In genomic region chr19:45154064-45154827, GRCh38 we compare ENCODE assay signal across 8 cellular contexts. TPM values are rescaled to one million over a fixed set of nuclear protein-coding genes. Genes with fewer than 3 reads are reported as not detected.
A peak's percentile ranks its signal among the peaks of the same experiment; 100 is the strongest.
DNase-seq lines count a peak whose midpoint lies in the region; ATAC-seq and TF ChIP-seq lines count a peak whose summit lies in the region.

No MANE protein-coding gene starts in this region.

- H3K4me1 ChIP-seq in right cardiac atrium (ENCODE audit: control insufficient read depth, insufficient read depth, low read length) = no peaks in the 10 kb centered on the region
- H3K4me1 ChIP-seq in suprapubic skin = peaks cover 59% of the 10 kb centered on the region

- no peak for TF ChIP-seq CTCF in activated CD8-positive, alpha-beta T cell treated with anti-CD3 and anti-CD28 coated beads for 36 hours (IDR thresholded peaks at IDR 0.05)
- no peak for TF ChIP-seq CTCF in suprapubic skin (IDR thresholded peaks at IDR 0.05)

- H3K27ac ChIP-seq in right cardiac atrium (ENCODE audit: low read length) = no peak overlapping the region
- H3K27ac ChIP-seq in suprapubic skin = peak overlapping the region; percentile 8

- H3K9me3 Mint-ChIP-seq in activated CD8-positive, alpha-beta memory T cell treated with anti-CD3 and anti-CD28 coated beads, Interleukin-2, amount 10 ng/mL, durations not matched to agents 7 days and 5 days (ENCODE audit: low read depth) = no peaks in the 10 kb centered on the region
- peaks cover 2% of the 10 kb centered on the region for H3K9me3 Mint-ChIP-seq in activated CD8-positive, alpha-beta T cell treated with anti-CD3 and anti-CD28 coated beads for 36 hours

- peaks cover 5% of the 10 kb centered on the region for H3K36me3 Mint-ChIP-seq in activated CD8-positive, alpha-beta memory T cell treated with anti-CD3 and anti-CD28 coated beads, Interleukin-2, amount 10 ng/mL, durations not matched to agents 7 days and 5 days
- peaks cover 7% of the 10 kb centered on the region for H3K36me3 Mint-ChIP-seq in activated CD8-positive, alpha-beta T cell treated with anti-CD3 and anti-CD28 coated beads for 36 hours (ENCODE audit: low read depth)

- H3K4me3 Mint-ChIP-seq in activated CD8-positive, alpha-beta memory T cell treated with anti-CD3 and anti-CD28 coated beads, Interleukin-2, amount 10 ng/mL, durations not matched to agents 7 days and 5 days = peak overlapping the region; percentile 30
- no peak overlapping the region for H3K4me3 Mint-ChIP-seq in activated CD8-positive, alpha-beta T cell treated with anti-CD3 and anti-CD28 coated beads for 36 hours

- POLR2A ChIA-PET in activated CD8-positive, alpha-beta T cell treated with anti-CD3 and anti-CD28 coated beads for 36 hours (lab: Charles Lee) = interaction anchor here (0.7 to 1.5 kb wide), 4 partner anchors 11 to 365 kb away, joined by 3 to 5 read pairs (median 5); partner anchors contain the start of gene BLOC1S3

- ATAC-seq in activated CD8-positive, alpha-beta memory T cell treated with anti-CD3 and anti-CD28 coated beads, Interleukin-2, amount 10 ng/mL, durations not matched to agents 7 days and 5 days = no peak
- no peak for ATAC-seq in activated CD8-positive, alpha-beta T cell treated with anti-CD3 and anti-CD28 coated beads for 36 hours
- peak; percentile 38 to 84 for ATAC-seq in right cardiac atrium
- ATAC-seq in HG03520 (IDR thresholded peaks at IDR 0.05; ENCODE audit: unreplicated experiment) = no peak
- ATAC-seq in HG03521 (IDR thresholded peaks at IDR 0.05; ENCODE audit: unreplicated experiment) = no peak

- intact Hi-C loops in activated CD8-positive, alpha-beta T cell treated with anti-CD3 and anti-CD28 coated beads for 36 hours (cut with micrococcal nuclease) = no loop called here
- intact Hi-C loops in right cardiac atrium (cut with DNase I) = no loop called here

- no peak for DNase-seq in activated CD8-positive, alpha-beta memory T cell treated with anti-CD3 and anti-CD28 coated beads, Interleukin-2, amount 10 ng/mL, durations not matched to agents 7 days and 5 days
- DNase-seq in activated CD8-positive, alpha-beta memory T cell treated with anti-CD3 and anti-CD28 coated beads for 24 hours = no peak
- peak; percentile 50 for DNase-seq in activated CD8-positive, alpha-beta T cell treated with anti-CD3 and anti-CD28 coated beads for 36 hours
- DNase-seq in right cardiac atrium (peak in 2 of 3 donors; percentile 75 to 80), suprapubic skin (ENCODE audit: low spot score in 2 of 2) (no peak), occipital lobe (lab: John Stamatoyannopoulos, UW) (no peak)

- H3K27ac Mint-ChIP-seq in activated CD8-positive, alpha-beta memory T cell treated with anti-CD3 and anti-CD28 coated beads, Interleukin-2, amount 10 ng/mL, durations not matched to agents 7 days and 5 days = peak overlapping the region; percentile 28
- no peak overlapping the region for H3K27ac Mint-ChIP-seq in activated CD8-positive, alpha-beta T cell treated with anti-CD3 and anti-CD28 coated beads for 36 hours

- H3K9me3 ChIP-seq in right cardiac atrium (ENCODE audit: control insufficient read depth, low read length) (no peaks in the 10 kb centered on the region), suprapubic skin (no peaks in the 10 kb centered on the region)

- H3K36me3 ChIP-seq in suprapubic skin = no peaks in the 10 kb centered on the region

- TF ChIP-seq POLR2A in suprapubic skin (IDR thresholded peaks at IDR 0.05) = no peak

- no peak for TF ChIP-seq EP300 in suprapubic skin (IDR thresholded peaks at IDR 0.05)

- peaks cover 36% of the 10 kb centered on the region for H3K27me3 Mint-ChIP-seq in activated CD8-positive, alpha-beta memory T cell treated with anti-CD3 and anti-CD28 coated beads, Interleukin-2, amount 10 ng/mL, durations not matched to agents 7 days and 5 days
- peaks cover 27% of the 10 kb centered on the region for H3K27me3 Mint-ChIP-seq in activated CD8-positive, alpha-beta T cell treated with anti-CD3 and anti-CD28 coated beads for 36 hours

- H3K4me3 ChIP-seq in right cardiac atrium (ENCODE audit: low read length) = peak overlapping the region; percentile 6
- peak overlapping the region; percentile 38 for H3K4me3 ChIP-seq in suprapubic skin

- H3K27me3 ChIP-seq in right cardiac atrium (ENCODE audit: control insufficient read depth, insufficient read depth) = no peaks in the 10 kb centered on the region
- H3K27me3 ChIP-seq in suprapubic skin = peaks cover 15% of the 10 kb centered on the region

- CTCF ChIA-PET in activated CD8-positive, alpha-beta memory T cell treated with anti-CD3 and anti-CD28 coated beads, Interleukin-2, amount 10 ng/mL, durations not matched to agents 7 days and 5 days (lab: Charles Lee) = interaction anchor here (0.8 to 1.2 kb wide), 3 partner anchors 10 to 17 kb away, joined by 3 to 4 read pairs (median 4); no protein-coding TSS in a partner anchor
- CTCF ChIA-PET in activated CD8-positive, alpha-beta T cell treated with anti-CD3 and anti-CD28 coated beads for 36 hours (lab: Charles Lee) = interaction anchor here (1.4 to 2.6 kb wide), 2 partner anchors 27 to 29 kb away, joined by 4 to 6 read pairs; no protein-coding TSS in a partner anchor

- peaks cover 23% of the 10 kb centered on the region for H3K4me1 Mint-ChIP-seq in activated CD8-positive, alpha-beta memory T cell treated with anti-CD3 and anti-CD28 coated beads, Interleukin-2, amount 10 ng/mL, durations not matched to agents 7 days and 5 days
- peaks cover 23% of the 10 kb centered on the region for H3K4me1 Mint-ChIP-seq in activated CD8-positive, alpha-beta T cell treated with anti-CD3 and anti-CD28 coated beads for 36 hours (ENCODE audit: low read depth)

- WGBS in right cardiac atrium = 41% methylated on average over 19 of the region's 19 CpGs
- WGBS in suprapubic skin = 57% methylated on average over 16 of the region's 19 CpGs

RNA-seq across cellular contexts. Expression of gene NKPD1, which starts 6.5 kb away (rescaled TPM):
- total RNA-seq in activated CD8-positive, alpha-beta memory T cell treated with anti-CD3 and anti-CD28 coated beads, Interleukin-2, amount 10 ng/mL, durations not matched to agents 7 days and 5 days = under 1 TPM; 0.14 to 0.18 TPM
- under 1 TPM; 0.07 to 0.16 TPM for total RNA-seq in activated CD8-positive, alpha-beta T cell treated with anti-CD3 and anti-CD28 coated beads for 36 hours
- total RNA-seq in right cardiac atrium = under 1 TPM in 1 of 4 donors, not detected in 3; 0.06 TPM
- 0.07 TPM for polyA plus RNA-seq in right cardiac atrium
- 10 to 100 TPM; 22.4 to 60.4 (median 51.1) TPM for total RNA-seq in suprapubic skin
- 0.47 TPM for total RNA-seq in occipital lobe

RNA-seq across cellular contexts. Expression of gene TRAPPC6A, which starts 23.8 kb away (rescaled TPM):
- 10 to 100 TPM; 50.3 to 50.6 TPM for total RNA-seq in activated CD8-positive, alpha-beta memory T cell treated with anti-CD3 and anti-CD28 coated beads, Interleukin-2, amount 10 ng/mL, durations not matched to agents 7 days and 5 days
- total RNA-seq in activated CD8-positive, alpha-beta T cell treated with anti-CD3 and anti-CD28 coated beads for 36 hours = 10 to 100 TPM; 27.3 to 28.8 TPM
- total RNA-seq in right cardiac atrium (10 to 100 TPM; 15.2 to 19.4 (median 17.2) TPM), suprapubic skin (10 to 100 TPM; 55.9 to 82.3 (median 71.8) TPM), occipital lobe (2.2 TPM)
- polyA plus RNA-seq in right cardiac atrium = 26.5 TPM

RNA-seq across cellular contexts. Expression of gene BLOC1S3, which starts 24.3 kb away (rescaled TPM):
- total RNA-seq in activated CD8-positive, alpha-beta memory T cell treated with anti-CD3 and anti-CD28 coated beads, Interleukin-2, amount 10 ng/mL, durations not matched to agents 7 days and 5 days = 10 to 100 TPM; 15.7 to 17.6 TPM
- 10 to 100 TPM in 1 of 2 experiments, 1 to 10 TPM in 1; 8.9 to 10.8 TPM for total RNA-seq in activated CD8-positive, alpha-beta T cell treated with anti-CD3 and anti-CD28 coated beads for 36 hours
- 1 to 10 TPM; 3.8 to 8.2 (median 6.2) TPM for total RNA-seq in right cardiac atrium
- 2.4 TPM for polyA plus RNA-seq in right cardiac atrium
- total RNA-seq in suprapubic skin = 10 to 100 TPM; 15.3 to 20.1 (median 15.9) TPM
- total RNA-seq in occipital lobe = 3.1 TPM

Comparison
In these comparisons a context has a peak if more than half of its experiments do, and no peak if none do; other contexts are left out.
1. ATAC-seq: peak in right cardiac atrium (2 of 2); none in activated CD8-positive, alpha-beta memory T cell treated with anti-CD3 and anti-CD28 coated beads, Interleukin-2, amount 10 ng/mL, durations not matched to agents 7 days and 5 days (single experiment), activated CD8-positive, alpha-beta T cell treated with anti-CD3 and anti-CD28 coated beads for 36 hours (single experiment), HG03520 (single experiment) and HG03521 (single experiment).
2. DNase-seq: peak in activated CD8-positive, alpha-beta T cell treated with anti-CD3 and anti-CD28 coated beads for 36 hours (single experiment) and right cardiac atrium (2 of 3); none in activated CD8-positive, alpha-beta memory T cell treated with anti-CD3 and anti-CD28 coated beads, Interleukin-2, amount 10 ng/mL, durations not matched to agents 7 days and 5 days (single experiment), activated CD8-positive, alpha-beta memory T cell treated with anti-CD3 and anti-CD28 coated beads for 24 hours (single experiment), suprapubic skin (0 of 2) and occipital lobe (single experiment).
3. RNA of gene NKPD1, which starts 6.5 kb away (total RNA-seq): 22.4 to 60.4 TPM in suprapubic skin; 0.47 TPM in occipital lobe (single experiment), 0.14 to 0.18 TPM in activated CD8-positive, alpha-beta memory T cell treated with anti-CD3 and anti-CD28 coated beads, Interleukin-2, amount 10 ng/mL, durations not matched to agents 7 days and 5 days, 0.07 to 0.16 TPM in activated CD8-positive, alpha-beta T cell treated with anti-CD3 and anti-CD28 coated beads for 36 hours and 0.06 TPM in right cardiac atrium; every median in the first group is over 10 times any median in the second.